8 cellular contexts compared by ENCODE assay signal in the genomic region with DNA sequence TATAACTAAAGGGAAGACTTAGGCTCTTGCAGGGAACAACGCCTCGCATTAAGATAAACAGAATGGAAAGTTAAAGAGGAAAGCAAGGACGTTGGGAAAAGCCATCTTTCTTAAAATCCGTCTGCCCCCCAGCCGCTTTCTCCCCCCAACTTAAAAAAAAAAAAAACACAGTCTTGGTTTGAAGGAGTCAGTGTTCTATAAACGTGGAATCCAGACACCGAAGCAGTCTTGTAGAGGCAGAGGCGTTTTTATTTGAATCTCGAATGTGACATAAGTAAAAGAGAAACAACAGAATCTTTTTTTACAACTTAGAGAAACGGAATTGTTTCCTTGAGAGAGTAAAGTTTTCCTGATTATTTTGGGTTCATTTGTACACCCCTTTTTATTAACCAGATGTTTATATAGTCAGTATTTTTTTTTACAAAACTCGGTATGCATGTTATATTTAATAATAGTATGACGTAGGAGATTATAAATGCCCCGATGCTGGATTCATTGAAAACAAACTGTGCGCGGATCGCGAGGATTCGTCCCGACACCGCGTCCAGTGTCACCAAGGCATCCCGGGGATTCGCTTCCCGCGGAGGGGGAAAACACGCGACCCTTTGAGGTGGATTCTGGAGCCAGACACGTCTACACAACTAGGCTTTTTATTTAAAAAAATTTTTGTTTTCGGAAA. TPM values are rescaled to one million over a fixed set of nuclear protein-coding genes. Genes with fewer than 3 reads are reported as not detected.
A peak's percentile ranks its signal among the peaks of the same experiment; 100 is the strongest.
DNase-seq lines count a peak whose midpoint lies in the region; ATAC-seq, FAIRE-seq and TF ChIP-seq lines count a peak whose summit lies in the region.

No MANE protein-coding gene starts in this region.

- peak overlapping the region; percentile 92 for H3K4me3 Mint-ChIP-seq in activated B cell treated with CpG ODN at 0.5 μM for 24 hours

- H3K4me3 ChIP-seq in GM12864 (ENCODE audit: low read depth, low read length) (peak overlapping the region; percentile 70), retinal pigment epithelial cell (ENCODE audit: low read length) (peak overlapping the region; percentile 66)

- intact Hi-C loops in activated B cell treated with CpG ODN at 0.5 μM for 24 hours (cut with micrococcal nuclease): loop anchor here (1.0 to 10.0 kb wide), 7 partner anchors 16 to 1055 kb away; a partner anchor contains a TSS

- TF ChIP-seq CTCF in GM12864 (IDR thresholded peaks at IDR 0.05; ENCODE audit: low read depth, low read length, missing control alignments) (no peak), activated B cell treated with CpG ODN at 0.5 μM for 24 hours (IDR thresholded peaks at IDR 0.05) (no peak), retinal pigment epithelial cell (conservative IDR thresholded peaks at IDR 0.05; ENCODE audit: low read depth, low read length) (no peak)

- peaks cover 45% of the 10 kb centered on the region for H3K27me3 Mint-ChIP-seq in activated B cell treated with CpG ODN at 0.5 μM for 24 hours

- no peak for FAIRE-seq in GM19239 (lab: Jason Lieb, UNC)
- no peak for FAIRE-seq in frontal cortex (lab: Jason Lieb, UNC)

- DNase-seq in A172 (ENCODE audit: low spot score): peak; percentile 12
- no peak for DNase-seq in GM12864 (ENCODE audit: low read depth)
- no peak for DNase-seq in activated B cell treated with CpG ODN at 0.5 μM for 24 hours
- DNase-seq in globus pallidus (ENCODE audit: low spot score): peak; percentile 64
- no peak for DNase-seq in retinal pigment epithelial cell (ENCODE audit: low read depth)
- no peak for DNase-seq in iPS-NIHi11 (ENCODE audit: low spot score)
- DNase-seq in GM19239 (ENCODE audit: insufficient read length, low spot score): no peak
- no peak for DNase-seq in frontal cortex (ENCODE audit: low spot score in 2 of 2)

- H3K36me3 Mint-ChIP-seq in activated B cell treated with CpG ODN at 0.5 μM for 24 hours (ENCODE audit: low read depth): peaks cover 4% of the 10 kb centered on the region

- ATAC-seq in activated B cell treated with CpG ODN at 0.5 μM for 24 hours (ENCODE audit: low read depth): no peak

- H3K9me3 Mint-ChIP-seq in activated B cell treated with CpG ODN at 0.5 μM for 24 hours: no peaks in the 10 kb centered on the region

- POLR2A ChIA-PET in activated B cell treated with CpG ODN at 0.5 μM for 24 hours (lab: Charles Lee): interaction anchor here (0.6 to 1.0 kb wide), 3 partner anchors 16 to 365 kb away, joined by 3 to 4 read pairs (median 3); a partner anchor contains a TSS

- CTCF ChIA-PET in activated B cell treated with CpG ODN at 0.5 μM for 24 hours (lab: Charles Lee): interaction anchor here (1.0 kb wide), 1 partner anchor 47 kb away, joined by 3 read pairs; no protein-coding TSS in a partner anchor

- peaks cover 49% of the 10 kb centered on the region for H3K4me1 Mint-ChIP-seq in activated B cell treated with CpG ODN at 0.5 μM for 24 hours

- peak overlapping the region; percentile 7 for H3K27ac Mint-ChIP-seq in activated B cell treated with CpG ODN at 0.5 μM for 24 hours

RNA-seq across cellular contexts. Expression of a gene that starts 6.8 kb away (rescaled TPM):
- total RNA-seq in A172 (2014; rRNA removed; shearing (Covaris generic)): 5.2 and 36.7 TPM in 2 replicates
- total RNA-seq in activated B cell treated with CpG ODN at 0.5 μM for 24 hours (5.9 and 8.6 TPM in 2 replicates), frontal cortex (8.2 TPM)

Comparison
In these comparisons a context has a peak if more than half of its experiments do, and no peak if none do; other contexts are left out.
1. DNase-seq: peak in A172 (single experiment) and globus pallidus (single experiment); none in GM12864 (single experiment), activated B cell treated with CpG ODN at 0.5 μM for 24 hours (single experiment), retinal pigment epithelial cell (single experiment), iPS-NIHi11 (single experiment), GM19239 (single experiment) and frontal cortex (0 of 2).